13 cellular contexts compared by ENCODE assay signal in the genomic region with DNA sequence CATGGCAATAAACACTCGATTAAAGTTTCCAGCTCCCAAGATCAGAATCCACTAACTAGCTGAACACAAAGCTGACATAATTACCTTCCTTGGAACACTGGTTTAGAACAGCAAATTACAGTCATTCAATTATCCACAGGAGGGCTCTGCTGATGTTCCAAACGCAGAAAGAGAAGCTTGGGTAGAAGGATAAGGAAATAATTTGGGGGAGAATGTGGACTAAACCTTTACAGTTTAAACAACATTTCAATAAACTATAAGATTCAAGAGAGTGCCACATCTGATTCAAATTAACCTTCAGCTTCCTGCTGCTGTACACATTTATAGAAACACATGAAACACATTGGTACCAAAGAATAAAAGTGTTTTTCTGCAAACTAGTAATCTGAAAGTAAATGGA.
DNase-seq lines count a peak whose midpoint lies in the region; FAIRE-seq lines count a peak whose summit lies in the region.
"Had no signal": no experiment of that assay in that cellular context is flagged by ENCODE, and none has a peak within 500 bp of the region (broad histone marks: within the 10 kb centered on the region; RNA-seq: fewer than 3 reads in every experiment).

No MANE protein-coding gene starts in this region.

- H3K4me3 ChIP-seq in skeletal muscle satellite cell (ENCODE audit: low read length) = no peak overlapping the region
- H3K4me3 ChIP-seq in effector memory CD4-positive, alpha-beta T cell (ENCODE audit: insufficient read depth, low read depth, low read length, poor library complexity, severe bottlenecking) = no peak overlapping the region
- H3K4me3 ChIP-seq: transverse colon had no signal

- no peaks in the 10 kb centered on the region for H3K27me3 ChIP-seq in skeletal muscle satellite cell (ENCODE audit: control insufficient read depth, insufficient read depth, low read length)
- no peaks in the 10 kb centered on the region for H3K27me3 ChIP-seq in effector memory CD4-positive, alpha-beta T cell (replicated peaks; ENCODE audit: control insufficient read depth, insufficient read depth, low read length, poor library complexity, severe bottlenecking)
- H3K27me3 ChIP-seq: transverse colon had no signal

- peak overlapping the region; percentile 8 for H3K9ac ChIP-seq in skeletal muscle satellite cell (ENCODE audit: low read depth, low read length)

- peak; percentile 85 for FAIRE-seq in endometrium (lab: Jason Lieb, UNC)

- DNase-seq in DMS 273 (lab: John Stamatoyannopoulos, UW; ENCODE audit: unreplicated experiment) (peak; percentile 26), DMS 273 treated with DMSO at 0.1 percent for 48 hours (lab: John Stamatoyannopoulos, UW) (no peak), NCI-H460 (ENCODE audit: extremely low read depth, low read depth) (peak; percentile 7), SIG-M5 treated with dmso at 0.1 percent for 504 hours (lab: John Stamatoyannopoulos, UW; ENCODE audit: unreplicated experiment) (no peak), iPS-NIHi11 (ENCODE audit: low spot score) (no peak)
- no peak for DNase-seq in effector memory CD4-positive, alpha-beta T cell
- DNase-seq: activated CD4-positive, alpha-beta T cell treated with anti-CD3 and anti-CD28 coated beads for 4 hours; aorta; immature natural killer cell; transverse colon had no signal

- no peak overlapping the region for H3K4me2 ChIP-seq in skeletal muscle satellite cell (ENCODE audit: low read length)

- no peak overlapping the region for H3K27ac ChIP-seq in effector memory CD4-positive, alpha-beta T cell (ENCODE audit: insufficient read depth, low read length, poor library complexity, severe bottlenecking)
- H3K27ac ChIP-seq: 22Rv1, transverse colon had no signal

- H3K4me1 ChIP-seq in skeletal muscle satellite cell (ENCODE audit: control insufficient read depth, insufficient read depth, low read length) = no peaks in the 10 kb centered on the region
- no peaks in the 10 kb centered on the region for H3K4me1 ChIP-seq in effector memory CD4-positive, alpha-beta T cell (ENCODE audit: control insufficient read depth, insufficient read depth, low read length, poor library complexity, severe bottlenecking)
- H3K4me1 ChIP-seq: transverse colon had no signal

- H3K36me3 ChIP-seq in skeletal muscle satellite cell (ENCODE audit: insufficient read depth, low read length) = no peaks in the 10 kb centered on the region
- no peaks in the 10 kb centered on the region for H3K36me3 ChIP-seq in effector memory CD4-positive, alpha-beta T cell (ENCODE audit: control insufficient read depth, insufficient read depth, low read length)
- H3K36me3 ChIP-seq: transverse colon had no signal

- no peaks in the 10 kb centered on the region for H3K9me3 ChIP-seq in skeletal muscle satellite cell (replicated peaks; ENCODE audit: low read length)
- no peaks in the 10 kb centered on the region for H3K9me3 ChIP-seq in effector memory CD4-positive, alpha-beta T cell (ENCODE audit: control insufficient read depth, low read length)
- H3K9me3 ChIP-seq: transverse colon had no signal

Comparison
In these comparisons a context has a peak if more than half of its experiments do, and no peak if none do; other contexts are left out.
1. DNase-seq: peak in DMS 273 (single experiment) and NCI-H460 (single experiment); none in DMS 273 treated with DMSO at 0.1 percent for 48 hours (single experiment), SIG-M5 treated with dmso at 0.1 percent for 504 hours (single experiment), effector memory CD4-positive, alpha-beta T cell (0 of 3) and iPS-NIHi11 (single experiment).